1 cellular context compared by ENCODE assay signal in genomic region chr17:67245073-67245693, GRCh38.
TF ChIP-seq lines count a peak whose summit lies in the region.

Gene HELZ (minus strand): TSS chr17:67245196. CDS start chr17:67218804, 26,392 bp downstream.

TF ChIP-seq in K562, 482 proteins besides CTCF, POLR2A, EP300 and RAD21 (continued from another document and continues in another):
- TF ChIP-seq FOXO4 (CRISPR knock-in tag; IDR thresholded peaks at IDR 0.05), result no peak
- no peak for TF ChIP-seq RAD51 (IDR thresholded peaks at IDR 0.05; ENCODE audit: borderline replicate concordance, low read depth)
- no peak for TF ChIP-seq SMC3 (conservative IDR thresholded peaks at IDR 0.05; ENCODE audit: insufficient read depth, low read depth, low read length)
- no peak for TF ChIP-seq RNF2 (IDR thresholded peaks at IDR 0.05)
- TF ChIP-seq MAFF (IDR thresholded peaks at IDR 0.05; ENCODE audit: low read length), result no peak
- no peak for TF ChIP-seq ZNF707 (CRISPR knock-in tag; conservative IDR thresholded peaks at IDR 0.05)
- TF ChIP-seq MITF (IDR thresholded peaks at IDR 0.05), result no peak
- no peak for TF ChIP-seq ZSCAN32 (CRISPR knock-in tag; IDR thresholded peaks at IDR 0.05)
- no peak for TF ChIP-seq ATF4 (CRISPR knock-in tag; IDR thresholded peaks at IDR 0.05)
- TF ChIP-seq SMARCA5 (IDR thresholded peaks at IDR 0.05), result no peak
- TF ChIP-seq ERF (CRISPR knock-in tag; IDR thresholded peaks at IDR 0.05), result no peak
- TF ChIP-seq GATAD2A (IDR thresholded peaks at IDR 0.05), result no peak
- TF ChIP-seq SIRT6 (IDR thresholded peaks at IDR 0.05; ENCODE audit: low read depth, low read length), result no peak
- TF ChIP-seq CREB3 (tag; conservative IDR thresholded peaks at IDR 0.05; ENCODE audit: low read depth), result no peak
- no peak for TF ChIP-seq ZNF384 (IDR thresholded peaks at IDR 0.05; ENCODE audit: low read depth, low read length)
- no peak for TF ChIP-seq ZNF57 (CRISPR knock-in tag; IDR thresholded peaks at IDR 0.05)
- no peak for TF ChIP-seq ZNF655 (CRISPR knock-in tag; IDR thresholded peaks at IDR 0.05)
- TF ChIP-seq MNT (conservative IDR thresholded peaks at IDR 0.05), result peak in 1 of 2 experiments; percentile 48; a peak in 2 of 4 replicates
- TF ChIP-seq THRB (CRISPR knock-in tag; conservative IDR thresholded peaks at IDR 0.05), result no peak
- no peak for TF ChIP-seq SNAPC5 (CRISPR knock-in tag; IDR thresholded peaks at IDR 0.05)
- TF ChIP-seq HSF4 (CRISPR knock-in tag; IDR thresholded peaks at IDR 0.05; ENCODE audit: borderline replicate concordance), result no peak
- TF ChIP-seq NBN (IDR thresholded peaks at IDR 0.05; ENCODE audit: low read depth), result no peak
- 0 out of 2 replicates have a peak, but pooled peaks have one; percentile 27 for TF ChIP-seq DMBX1 (CRISPR knock-in tag; IDR thresholded peaks at IDR 0.05; ENCODE audit: borderline replicate concordance)
- TF ChIP-seq BRD4 (IDR thresholded peaks at IDR 0.05), result no peak; the same call in 1 of the 2 replicates
- TF ChIP-seq RB1 (IDR thresholded peaks at IDR 0.05; ENCODE audit: low read depth), result no peak
- peak; percentile 54; the same call in 1 of the 2 replicates for TF ChIP-seq TFAP4 (CRISPR knock-in tag; IDR thresholded peaks at IDR 0.05; ENCODE audit: borderline replicate concordance)
- TF ChIP-seq NR2C2 (CRISPR knock-in tag; IDR thresholded peaks at IDR 0.05), result no peak
- TF ChIP-seq NR2C2 (tag; IDR thresholded peaks at IDR 0.05), result no peak
- no peak for TF ChIP-seq CLOCK (CRISPR knock-in tag; IDR thresholded peaks at IDR 0.05; ENCODE audit: borderline replicate concordance)
- TF ChIP-seq MXI1 (IDR thresholded peaks at IDR 0.05; ENCODE audit: low read depth, low read length), result no peak
- no peak for TF ChIP-seq MCM2 (IDR thresholded peaks at IDR 0.05; ENCODE audit: low read depth)
- TF ChIP-seq TCF3 (CRISPR knock-in tag; IDR thresholded peaks at IDR 0.05), result no peak
- TF ChIP-seq HES1 (IDR thresholded peaks at IDR 0.05; ENCODE audit: low read depth), result no peak
- TF ChIP-seq ZFPM2 (CRISPR knock-in tag; IDR thresholded peaks at IDR 0.05), result no peak
- TF ChIP-seq ZNF280A (IDR thresholded peaks at IDR 0.05; ENCODE audit: low read depth, partially characterized antibody), result no peak
- 0 out of 2 replicates have a peak, but pooled peaks have one; percentile 16 for TF ChIP-seq CREM (IDR thresholded peaks at IDR 0.05; ENCODE audit: low read depth)
- TF ChIP-seq HEY1 (CRISPR knock-in tag; IDR thresholded peaks at IDR 0.05; ENCODE audit: borderline replicate concordance), result no peak
- no peak for TF ChIP-seq ZBTB8A (IDR thresholded peaks at IDR 0.05; ENCODE audit: partially characterized antibody)
- TF ChIP-seq ZNF324 (CRISPR knock-in tag; IDR thresholded peaks at IDR 0.05), result no peak
- no peak for TF ChIP-seq ZNF174 (CRISPR knock-in tag; IDR thresholded peaks at IDR 0.05)
- TF ChIP-seq HNRNPH1 (optimal IDR thresholded peaks at IDR 0.05; ENCODE audit: low read depth, low read length), result no peak
- TF ChIP-seq SMARCC2 (IDR thresholded peaks at IDR 0.05; ENCODE audit: low read depth), result no peak
- no peak for TF ChIP-seq ZNF583 (CRISPR knock-in tag; IDR thresholded peaks at IDR 0.05)
- no peak for TF ChIP-seq ZFP91 (CRISPR knock-in tag; IDR thresholded peaks at IDR 0.05)
